Comparison of ENCODE assay signal across 8 cellular contexts in the genomic region with DNA sequence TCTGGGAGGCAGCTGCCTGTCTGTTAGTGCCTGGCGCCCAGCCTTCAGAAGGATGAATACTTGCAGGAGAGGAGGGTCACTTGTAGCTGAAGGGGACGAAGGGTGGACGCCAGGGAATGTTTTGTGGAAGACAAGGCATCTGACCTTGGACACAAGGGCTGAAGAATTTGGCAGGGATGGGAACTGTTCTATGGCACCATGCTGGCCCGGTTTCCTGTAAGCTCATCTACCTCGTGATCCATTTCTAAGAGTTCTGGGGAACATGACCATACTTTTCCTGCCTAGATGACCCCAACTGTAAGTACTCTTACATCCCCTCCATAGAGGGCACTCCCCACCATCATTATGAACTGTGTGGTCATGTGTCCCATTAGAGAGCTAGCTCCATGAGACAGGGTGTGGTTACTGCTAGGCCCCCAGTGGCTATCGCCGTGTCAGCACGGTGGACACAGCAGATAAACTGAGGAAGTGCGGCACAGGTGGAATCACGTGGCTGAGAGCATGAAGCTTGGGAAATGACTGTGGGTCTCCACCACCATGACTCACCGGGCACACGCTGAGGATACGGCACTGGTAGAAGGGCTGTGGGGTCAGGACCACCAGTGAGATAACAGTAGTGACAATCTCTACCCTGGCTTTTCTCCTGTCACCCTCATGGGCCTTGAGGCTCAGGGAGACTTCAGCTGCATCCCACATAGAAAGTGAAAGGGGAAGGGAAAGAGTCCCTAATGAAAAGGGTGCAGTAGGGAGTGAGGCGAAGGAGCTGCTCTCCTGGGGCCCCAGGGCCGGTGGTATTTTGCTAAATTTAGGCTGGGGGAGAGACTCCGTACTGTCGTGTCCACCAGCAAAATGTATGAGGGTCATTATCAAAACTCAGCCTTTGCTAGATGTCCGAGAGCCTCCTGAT.
DNase-seq lines count a peak whose midpoint lies in the region; ATAC-seq and TF ChIP-seq lines count a peak whose summit lies in the region.

No MANE protein-coding gene starts in this region.

- DNase-seq in lower lobe of right lung, result no peak
- DNase-seq in osteoblast (ENCODE audit: insufficient read length, low spot score, missing footprints), result no peak
- no peak for DNase-seq in thyroid gland
- DNase-seq in DMS79 treated with DMSO at 0.1 percent for 48 hours (lab: John Stamatoyannopoulos, UW), result no peak
- DNase-seq in SK-N-SH, result no peak

- H3K9me2 ChIP-seq in SK-N-SH, result no peaks in the 10 kb centered on the region

- CTCF ChIA-PET in SK-N-SH (lab: Yijun Ruan, JAX), result interaction anchor here (1.0 to 2.4 kb wide), 5 partner anchors 10 to 73 kb away, joined by 3 to 6 read pairs (median 4); no protein-coding TSS in a partner anchor

- TF ChIP-seq POLR2A in thyroid gland (IDR thresholded peaks at IDR 0.05), result no peak

- no peaks in the 10 kb centered on the region for H3K79me2 ChIP-seq in KMS-11 (ENCODE audit: insufficient read depth, low read depth)
- H3K79me2 ChIP-seq in osteoblast (ENCODE audit: insufficient read depth, low read length), result no peaks in the 10 kb centered on the region
- H3K79me2 ChIP-seq in SK-N-SH (ENCODE audit: insufficient read depth), result no peaks in the 10 kb centered on the region

- H3K9me3 ChIP-seq in lower lobe of right lung, result no peaks in the 10 kb centered on the region
- no peaks in the 10 kb centered on the region for H3K9me3 ChIP-seq in osteoblast (ENCODE audit: low read depth, low read length)
- H3K9me3 ChIP-seq in thyroid gland, result no peaks in the 10 kb centered on the region
- H3K9me3 ChIP-seq in SK-N-SH, result no peaks in the 10 kb centered on the region

- no peaks in the 10 kb centered on the region for H4K20me1 ChIP-seq in KMS-11 (ENCODE audit: insufficient read depth)
- no peaks in the 10 kb centered on the region for H4K20me1 ChIP-seq in osteoblast (ENCODE audit: insufficient read depth, low read length)
- no peaks in the 10 kb centered on the region for H4K20me1 ChIP-seq in SK-N-SH (ENCODE audit: insufficient read depth)

- H3K36me3 ChIP-seq in KMS-11 (ENCODE audit: insufficient read depth) (no peaks in the 10 kb centered on the region), lower lobe of right lung (peaks cover 17% of the 10 kb centered on the region), osteoblast (ENCODE audit: insufficient read depth, low read length) (peaks cover 3% of the 10 kb centered on the region), thyroid gland (peaks cover 4 to 5% of the 10 kb centered on the region in 2 donors), SK-N-SH (replicated peaks in 1 of 2; ENCODE audit: control insufficient read depth in 1 of 2, insufficient read depth in 2 of 2, low read length in 1 of 2) (peaks cover 5 to 18% of the 10 kb centered on the region in 2 experiments)

- H3F3A ChIP-seq in SK-N-SH (replicated peaks; ENCODE audit: insufficient read depth), result no peaks in the 10 kb centered on the region

- no peaks in the 10 kb centered on the region for H3K27me3 ChIP-seq in KMS-11 (ENCODE audit: insufficient read depth, low read depth)
- no peaks in the 10 kb centered on the region for H3K27me3 ChIP-seq in lower lobe of right lung (ENCODE audit: low read depth)
- H3K27me3 ChIP-seq in osteoblast (ENCODE audit: insufficient read depth, low read length), result no peaks in the 10 kb centered on the region
- H3K27me3 ChIP-seq in thyroid gland, result no peaks in the 10 kb centered on the region
- no peaks in the 10 kb centered on the region for H3K27me3 ChIP-seq in SK-N-SH (ENCODE audit: insufficient read depth)

- intact Hi-C loops in lower lobe of right lung (cut with DNase I) (no loop called here), thyroid gland (cut with DNase I) (no loop called here)

- ATAC-seq in GM21423 (IDR thresholded peaks at IDR 0.05; ENCODE audit: unreplicated experiment) (peak; percentile 28), lower lobe of right lung (peak; percentile 38 to 53)

- TF ChIP-seq RAD21 in SK-N-SH (IDR thresholded peaks at IDR 0.05; ENCODE audit: low read length), result no peak

- TF ChIP-seq EP300 in SK-N-SH (IDR thresholded peaks at IDR 0.05; ENCODE audit: borderline replicate concordance in 1 of 2, low read depth in 1 of 2, low read length in 1 of 2), result no peak

- TF ChIP-seq CTCF in KMS-11 (conservative IDR thresholded peaks at IDR 0.05; ENCODE audit: low read depth, low read length), result no peak
- TF ChIP-seq CTCF in lower lobe of right lung (IDR thresholded peaks at IDR 0.05), result no peak
- TF ChIP-seq CTCF in osteoblast (IDR thresholded peaks at IDR 0.05; ENCODE audit: extremely low read depth, low read depth, low read length), result no peak
- no peak for TF ChIP-seq CTCF in thyroid gland (IDR thresholded peaks at IDR 0.05)
- TF ChIP-seq CTCF in SK-N-SH (IDR thresholded peaks at IDR 0.05), result no peak

- H2AFZ ChIP-seq in KMS-11 (ENCODE audit: low read depth) (no peak overlapping the region), osteoblast (ENCODE audit: low read length) (no peak overlapping the region), SK-N-SH (ENCODE audit: low read depth) (no peak overlapping the region)

- WGBS in thyroid gland, 2 donors, result 92 to 95% methylated on average over 16 to 18 of the region's 18 CpGs
- 93% methylated on average over 14 of the region's 18 CpGs for WGBS in SK-N-SH (ENCODE audit: low lambda C conversion rate)

- H3K27ac ChIP-seq in KMS-11, result peak overlapping the region; percentile 76
- peak overlapping the region; percentile 78 for H3K27ac ChIP-seq in lower lobe of right lung
- H3K27ac ChIP-seq in osteoblast (ENCODE audit: low read depth, low read length), result no peak overlapping the region
- no peak overlapping the region for H3K27ac ChIP-seq in thyroid gland
- H3K27ac ChIP-seq in SK-N-SH (ENCODE audit: low read depth in 2 of 2, low read length in 1 of 2), result no peak overlapping the region

- H3K4me1 ChIP-seq in KMS-11 (ENCODE audit: low read depth, poor library complexity, severe bottlenecking) (peaks cover 20% of the 10 kb centered on the region), lower lobe of right lung (peaks cover 30% of the 10 kb centered on the region), osteoblast (ENCODE audit: insufficient read depth, low read length) (no peaks in the 10 kb centered on the region), thyroid gland (peaks cover 0 to 5% of the 10 kb centered on the region in 2 donors), SK-N-SH (ENCODE audit: control insufficient read depth in 1 of 2, insufficient read depth in 2 of 2, low read depth in 1 of 2, low read length in 1 of 2) (no peaks in the 10 kb centered on the region)

- peak overlapping the region; percentile 66; the same call in 1 of the 2 replicates for H3K4me3 ChIP-seq in GM08714 (ENCODE audit: low read length)
- H3K4me3 ChIP-seq in KMS-11 (IDR thresholded peaks at IDR 0.05; ENCODE audit: insufficient read depth, low read depth, low read length), result no peak overlapping the region
- peak overlapping the region; percentile 37 for H3K4me3 ChIP-seq in lower lobe of right lung
- no peak overlapping the region for H3K4me3 ChIP-seq in osteoblast (ENCODE audit: insufficient read depth, low read length)
- H3K4me3 ChIP-seq in thyroid gland (replicated peaks in 1 of 3), result no peak overlapping the region
- no peak overlapping the region for H3K4me3 ChIP-seq in SK-N-SH (ENCODE audit: low read depth in 2 of 2, low read length in 1 of 2)

- peak overlapping the region; percentile 96; the same call in 1 of the 2 replicates for H3K4me2 ChIP-seq in KMS-11
- no peak overlapping the region for H3K4me2 ChIP-seq in osteoblast (ENCODE audit: insufficient read depth, low read length)
- no peak overlapping the region for H3K4me2 ChIP-seq in SK-N-SH

- H3K9ac ChIP-seq in KMS-11 (peak overlapping the region; percentile 61; the same call in 1 of the 2 replicates), SK-N-SH (no peak overlapping the region)

- POLR2A ChIA-PET in SK-N-SH (lab: Yijun Ruan, JAX), result no interaction called here

TF ChIP-seq in SK-N-SH, 30 proteins besides CTCF, POLR2A, EP300 and RAD21:
- TF ChIP-seq EZH2phosphoT487 (IDR thresholded peaks at IDR 0.05; ENCODE audit: borderline replicate concordance, low read depth) (no peak), GATA2 (CRISPR knock-in tag; IDR thresholded peaks at IDR 0.05) (no peak)
- TF ChIP-seq, protein P1, sequence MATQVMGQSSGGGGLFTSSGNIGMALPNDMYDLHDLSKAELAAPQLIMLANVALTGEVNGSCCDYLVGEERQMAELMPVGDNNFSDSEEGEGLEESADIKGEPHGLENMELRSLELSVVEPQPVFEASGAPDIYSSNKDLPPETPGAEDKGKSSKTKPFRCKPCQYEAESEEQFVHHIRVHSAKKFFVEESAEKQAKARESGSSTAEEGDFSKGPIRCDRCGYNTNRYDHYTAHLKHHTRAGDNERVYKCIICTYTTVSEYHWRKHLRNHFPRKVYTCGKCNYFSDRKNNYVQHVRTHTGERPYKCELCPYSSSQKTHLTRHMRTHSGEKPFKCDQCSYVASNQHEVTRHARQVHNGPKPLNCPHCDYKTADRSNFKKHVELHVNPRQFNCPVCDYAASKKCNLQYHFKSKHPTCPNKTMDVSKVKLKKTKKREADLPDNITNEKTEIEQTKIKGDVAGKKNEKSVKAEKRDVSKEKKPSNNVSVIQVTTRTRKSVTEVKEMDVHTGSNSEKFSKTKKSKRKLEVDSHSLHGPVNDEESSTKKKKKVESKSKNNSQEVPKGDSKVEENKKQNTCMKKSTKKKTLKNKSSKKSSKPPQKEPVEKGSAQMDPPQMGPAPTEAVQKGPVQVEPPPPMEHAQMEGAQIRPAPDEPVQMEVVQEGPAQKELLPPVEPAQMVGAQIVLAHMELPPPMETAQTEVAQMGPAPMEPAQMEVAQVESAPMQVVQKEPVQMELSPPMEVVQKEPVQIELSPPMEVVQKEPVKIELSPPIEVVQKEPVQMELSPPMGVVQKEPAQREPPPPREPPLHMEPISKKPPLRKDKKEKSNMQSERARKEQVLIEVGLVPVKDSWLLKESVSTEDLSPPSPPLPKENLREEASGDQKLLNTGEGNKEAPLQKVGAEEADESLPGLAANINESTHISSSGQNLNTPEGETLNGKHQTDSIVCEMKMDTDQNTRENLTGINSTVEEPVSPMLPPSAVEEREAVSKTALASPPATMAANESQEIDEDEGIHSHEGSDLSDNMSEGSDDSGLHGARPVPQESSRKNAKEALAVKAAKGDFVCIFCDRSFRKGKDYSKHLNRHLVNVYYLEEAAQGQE (IDR thresholded peaks at IDR 0.05; ENCODE audit: low read depth, low read length), result no peak

Comparison
In these comparisons a context has a peak if more than half of its experiments do, and no peak if none do; other contexts are left out.
1. H3K4me3 ChIP-seq: peak in GM08714 (single experiment) and lower lobe of right lung (single experiment); none in KMS-11 (single experiment), osteoblast (single experiment), thyroid gland (0 of 3) and SK-N-SH (0 of 2).
2. H3K27ac ChIP-seq: peak in KMS-11 (single experiment) and lower lobe of right lung (single experiment); none in osteoblast (single experiment), thyroid gland (0 of 3) and SK-N-SH (0 of 2).